12 cellular contexts compared by ENCODE assay signal in genomic region chr22:50105529-50106100, GRCh38. TPM values are rescaled to one million over a fixed set of nuclear protein-coding genes. Genes with fewer than 3 reads are reported as not detected.
DNase-seq lines count a peak whose midpoint lies in the region; ATAC-seq, FAIRE-seq and TF ChIP-seq lines count a peak whose summit lies in the region.
"Had no signal": no experiment of that assay in that cellular context is flagged by ENCODE, and none has a peak within 500 bp of the region (broad histone marks: within the 10 kb centered on the region; RNA-seq: fewer than 3 reads in every experiment).

No MANE protein-coding gene starts in this region.

- intact Hi-C loops in PC-3 (cut with micrococcal nuclease), result no loop called here

- no peak overlapping the region for H2BK120ac ChIP-seq in mesenchymal stem cell (ENCODE audit: low read depth, low read length)

- H3K4me2 ChIP-seq in DOHH2 (ENCODE audit: low read length), result peak overlapping the region; percentile 65
- no peak overlapping the region for H3K4me2 ChIP-seq in astrocyte (ENCODE audit: low read length)
- no peak overlapping the region for H3K4me2 ChIP-seq in mesenchymal stem cell (ENCODE audit: low read length, poor library complexity, severe bottlenecking)
- no peak overlapping the region for H3K4me2 ChIP-seq in PC-3 (ENCODE audit: low read length)

- H3K4ac ChIP-seq in mesenchymal stem cell (ENCODE audit: low read depth in 1 of 2, low read length in 2 of 2), result no peak overlapping the region

- H2AK5ac ChIP-seq in mesenchymal stem cell (ENCODE audit: low read length, severe bottlenecking), result no peak overlapping the region

- no peak overlapping the region for H3K18ac ChIP-seq in mesenchymal stem cell (ENCODE audit: low read depth in 1 of 2, low read length in 2 of 2)

- H4K20me1 ChIP-seq in DOHH2 (ENCODE audit: control insufficient read depth, insufficient read depth, low read depth, low read length) (no peaks in the 10 kb centered on the region), astrocyte (ENCODE audit: insufficient read depth, low read length) (no peaks in the 10 kb centered on the region), PC-3 (ENCODE audit: low read length) (no peaks in the 10 kb centered on the region)

- H4K8ac ChIP-seq in mesenchymal stem cell (ENCODE audit: low read length), result peak overlapping the region; percentile 80

- no peak overlapping the region for H4K91ac ChIP-seq in mesenchymal stem cell (ENCODE audit: low read length)

- no peaks in the 10 kb centered on the region for H3K9me3 ChIP-seq in DOHH2 (ENCODE audit: control insufficient read depth, insufficient read depth, low read length)
- H3K9me3 ChIP-seq in astrocyte (ENCODE audit: insufficient read depth, low read depth, low read length), result no peaks in the 10 kb centered on the region
- H3K9me3 ChIP-seq in mesenchymal stem cell (ENCODE audit: control insufficient read depth, low read length), result no peaks in the 10 kb centered on the region
- H3K9me3 ChIP-seq in PC-3 (ENCODE audit: low read length), result no peaks in the 10 kb centered on the region
- no peaks in the 10 kb centered on the region for H3K9me3 ChIP-seq in upper lobe of left lung
- H3K9me3 ChIP-seq: tibial nerve had no signal

- no peak overlapping the region for H3K23ac ChIP-seq in mesenchymal stem cell (ENCODE audit: low read length in 2 of 2)

- H3K27me3 ChIP-seq in DOHH2 (ENCODE audit: control insufficient read depth, low read length) (no peaks in the 10 kb centered on the region), astrocyte (ENCODE audit: insufficient read depth, low read length) (peaks cover 4% of the 10 kb centered on the region), mesenchymal stem cell (ENCODE audit: control insufficient read depth in 1 of 2, insufficient read depth in 1 of 2, low read length in 2 of 2) (peaks cover 11 to 22% of the 10 kb centered on the region in 2 experiments), PC-3 (ENCODE audit: low read length) (no peaks in the 10 kb centered on the region), upper lobe of left lung (no peaks in the 10 kb centered on the region)
- H3K27me3 ChIP-seq: tibial nerve had no signal

- DNase-seq in HFFc6 (peak; percentile 15), astrocyte (ENCODE audit: low read depth) (no peak), mesenchymal stem cell (peak; percentile 59), PC-3 (no peak), NCI-H446 (lab: John Stamatoyannopoulos, UW) (no peak), upper lobe of left lung (no peak)
- DNase-seq: mesendoderm had no signal

- H3K4me3 ChIP-seq in DOHH2 (ENCODE audit: low read length), result peak overlapping the region; percentile 46
- no peak overlapping the region for H3K4me3 ChIP-seq in astrocyte (ENCODE audit: insufficient read depth, low read depth, low read length)
- peak overlapping the region in 1 of 2 experiments; percentile 7 for H3K4me3 ChIP-seq in mesenchymal stem cell (ENCODE audit: insufficient read depth in 1 of 2, low read depth in 1 of 2, low read length in 2 of 2)
- H3K4me3 ChIP-seq in PC-3 (ENCODE audit: low read length), result no peak overlapping the region
- H3K4me3 ChIP-seq in upper lobe of left lung, result no peak overlapping the region
- H3K4me3 ChIP-seq: tibial nerve had no signal

- H3K9me2 ChIP-seq in DOHH2 (replicated peaks; ENCODE audit: control insufficient read depth, low read length) (no peaks in the 10 kb centered on the region), PC-3 (replicated peaks; ENCODE audit: low read length) (no peaks in the 10 kb centered on the region)

- ATAC-seq in HG02885 (IDR thresholded peaks at IDR 0.05; ENCODE audit: poor library complexity, unreplicated experiment), result no peak
- ATAC-seq in PC-3, result no peak
- ATAC-seq in upper lobe of left lung (ENCODE audit: low FRiP score in 2 of 2), result no peak

- no peak for FAIRE-seq in astrocyte (lab: Jason Lieb, UNC)

- H3K4me3 Mint-ChIP-seq in HFFc6, result no peak overlapping the region; the same call in 1 of the 2 replicates
- no peak overlapping the region for H3K4me3 Mint-ChIP-seq in astrocyte (ENCODE audit: unreplicated experiment)

- H3K9me3 Mint-ChIP-seq in HFFc6 (no peaks in the 10 kb centered on the region), astrocyte (ENCODE audit: unreplicated experiment) (no peaks in the 10 kb centered on the region)

- H3K36me3 ChIP-seq in DOHH2 (ENCODE audit: control insufficient read depth, low read length), result no peaks in the 10 kb centered on the region
- no peaks in the 10 kb centered on the region for H3K36me3 ChIP-seq in astrocyte (ENCODE audit: insufficient read depth, low read length)
- no peaks in the 10 kb centered on the region for H3K36me3 ChIP-seq in mesenchymal stem cell (ENCODE audit: control insufficient read depth in 1 of 2, insufficient read depth in 2 of 2, low read depth in 1 of 2, low read length in 2 of 2)
- H3K36me3 ChIP-seq in PC-3 (ENCODE audit: low read depth, low read length), result no peaks in the 10 kb centered on the region
- H3K36me3 ChIP-seq in upper lobe of left lung, result no peaks in the 10 kb centered on the region
- H3K36me3 ChIP-seq: tibial nerve had no signal

- H3K36me3 Mint-ChIP-seq in HFFc6 (ENCODE audit: low read depth) (no peaks in the 10 kb centered on the region), astrocyte (ENCODE audit: low read depth, unreplicated experiment) (peaks cover 2% of the 10 kb centered on the region)

- H3K27ac ChIP-seq in DOHH2 (ENCODE audit: low read depth, low read length), result no peak overlapping the region
- no peak overlapping the region for H3K27ac ChIP-seq in astrocyte (ENCODE audit: low read depth, low read length)
- no peak overlapping the region for H3K27ac ChIP-seq in mesenchymal stem cell (ENCODE audit: low read length, poor library complexity, severe bottlenecking)
- no peak overlapping the region for H3K27ac ChIP-seq in PC-3 (ENCODE audit: low read length)
- H3K27ac ChIP-seq in upper lobe of left lung, result no peak overlapping the region
- H3K27ac ChIP-seq: HL-60, tibial nerve had no signal

- no peak overlapping the region for H3K27ac Mint-ChIP-seq in HFFc6
- no peak overlapping the region for H3K27ac Mint-ChIP-seq in astrocyte (ENCODE audit: unreplicated experiment)

- H2BK5ac ChIP-seq in mesenchymal stem cell (ENCODE audit: low read depth, low read length, poor library complexity, severe bottlenecking), result no peak overlapping the region

- no peaks in the 10 kb centered on the region for H3K79me2 ChIP-seq in DOHH2 (ENCODE audit: control insufficient read depth, low read length)
- H3K79me2 ChIP-seq in astrocyte (ENCODE audit: insufficient read depth, low read length), result no peaks in the 10 kb centered on the region
- no peaks in the 10 kb centered on the region for H3K79me2 ChIP-seq in PC-3 (ENCODE audit: low read length)

- no peak overlapping the region for H3K14ac ChIP-seq in mesenchymal stem cell (ENCODE audit: low read length in 2 of 2)

- TF ChIP-seq EP300 in upper lobe of left lung (IDR thresholded peaks at IDR 0.05), result no peak

- H3K27me3 Mint-ChIP-seq in HFFc6 (ENCODE audit: insufficient read depth) (peaks cover 1% of the 10 kb centered on the region), astrocyte (ENCODE audit: low read depth, unreplicated experiment) (peaks cover 4% of the 10 kb centered on the region)

- POLR2A ChIA-PET in PC-3 (lab: Charles Lee; ENCODE audit: unreplicated experiment), result no interaction called here

- TF ChIP-seq POLR2A in upper lobe of left lung (IDR thresholded peaks at IDR 0.05), result no peak

- H3K9ac ChIP-seq in astrocyte (ENCODE audit: low read length) (no peak overlapping the region), mesenchymal stem cell (ENCODE audit: low read length) (no peak overlapping the region), PC-3 (ENCODE audit: low read length) (no peak overlapping the region)

- CTCF ChIA-PET in PC-3 (lab: Charles Lee), result no interaction called here

- H2AFZ ChIP-seq in astrocyte (ENCODE audit: low read depth, low read length) (peak overlapping the region; percentile 32), mesenchymal stem cell (ENCODE audit: low read depth, low read length) (no peak overlapping the region), PC-3 (ENCODE audit: low read length) (no peak overlapping the region)

- 76% methylated on average over 6 of the region's 7 CpGs for WGBS in mesenchymal stem cell
- 29 to 36% methylated on average over 7 of the region's 7 CpGs for whole genome bisulfite sequencing in upper lobe of left lung, 2 donors

- no peak overlapping the region for H2BK15ac ChIP-seq in mesenchymal stem cell (ENCODE audit: low read depth, poor library complexity, severe bottlenecking)

- no peak for TF ChIP-seq CTCF in DOHH2 (IDR thresholded peaks at IDR 0.05; ENCODE audit: low read depth, low read length, poor library complexity, severe bottlenecking)
- TF ChIP-seq CTCF in HFFc6 (IDR thresholded peaks at IDR 0.05), result no peak
- TF ChIP-seq CTCF in astrocyte (IDR thresholded peaks at IDR 0.05; ENCODE audit: insufficient read depth, low read depth, low read length), result no peak
- TF ChIP-seq CTCF in PC-3 (conservative IDR thresholded peaks at IDR 0.05; ENCODE audit: low read depth, low read length), result no peak
- no peak for TF ChIP-seq CTCF in upper lobe of left lung (IDR thresholded peaks at IDR 0.05)

- BruUV-seq in PC-3 (replicated peaks; lab: Mats Ljungman, UMichigan), result no TSS peak

- H3K4me1 ChIP-seq in DOHH2 (ENCODE audit: control insufficient read depth, low read length), result peaks cover 48% of the 10 kb centered on the region
- no peaks in the 10 kb centered on the region for H3K4me1 ChIP-seq in astrocyte (ENCODE audit: insufficient read depth, low read length)
- no peaks in the 10 kb centered on the region for H3K4me1 ChIP-seq in mesenchymal stem cell (ENCODE audit: control insufficient read depth, insufficient read depth, low read depth, low read length)
- no peaks in the 10 kb centered on the region for H3K4me1 ChIP-seq in PC-3 (ENCODE audit: insufficient read depth, low read length)
- no peaks in the 10 kb centered on the region for H3K4me1 ChIP-seq in upper lobe of left lung

- H3F3A ChIP-seq in DOHH2 (ENCODE audit: control insufficient read depth, insufficient read depth) (no peaks in the 10 kb centered on the region; the same call in 1 of the 2 replicates), PC-3 (ENCODE audit: low read length, unreplicated experiment) (no peaks in the 10 kb centered on the region)

- no peak overlapping the region for H2BK12ac ChIP-seq in mesenchymal stem cell (ENCODE audit: low read length in 2 of 2)

- peaks cover 7% of the 10 kb centered on the region; the same call in 1 of the 2 replicates for H3K4me1 Mint-ChIP-seq in HFFc6 (ENCODE audit: low read depth)
- peaks cover 3% of the 10 kb centered on the region for H3K4me1 Mint-ChIP-seq in astrocyte (ENCODE audit: low read depth, unreplicated experiment)

- H3K79me1 ChIP-seq in mesenchymal stem cell (replicated peaks; ENCODE audit: low read length, poor library complexity, severe bottlenecking), result no peaks in the 10 kb centered on the region

RNA-seq across cellular contexts. Expression of gene MOV10L1, which starts 15.8 kb away (rescaled TPM):
- total RNA-seq in HFFc6 (2021; fragmentation: NEBNext Ultra II Directional; extraction: Animal tissue kit (Norgen Biotek cat#: 25700)), result 1 to 10 TPM in 1 of 6 experiments, under 1 TPM in 5; 0.09 to 1.3 (median 0.26) TPM
- total RNA-seq in astrocyte (0.61 and 0.62 TPM in 2 replicates), PC-3 (2014; rRNA removed) (0.26 and 1.6 TPM in 2 replicates), upper lobe of left lung (1 to 10 TPM in 3 of 6 donors, under 1 TPM in 2, not detected in 1; 0.47 to 3.1 (median 1.8) TPM)
- 1.5 TPM for polyA plus RNA-seq in mesenchymal stem cell (2013, experiment 1 of 2)
- polyA plus RNA-seq in mesenchymal stem cell (2013, experiment 2 of 2), result 1.5 TPM

RNA-seq across cellular contexts. Expression of gene MLC1, which starts 20.4 kb away (rescaled TPM):
- not detected for total RNA-seq in HFFc6 (2021; fragmentation: NEBNext Ultra II Directional; extraction: Animal tissue kit (Norgen Biotek cat#: 25700))
- total RNA-seq in astrocyte, result 0.09 and 0.70 TPM in 2 replicates
- 0.03 TPM for polyA plus RNA-seq in mesenchymal stem cell (2013, experiment 1 of 2)
- not detected for polyA plus RNA-seq in mesenchymal stem cell (2013, experiment 2 of 2)
- total RNA-seq in PC-3 (2014; rRNA removed), result 0.62 TPM in 1 of 2 replicates, not detected in the other
- total RNA-seq in upper lobe of left lung, result 1 to 10 TPM in 4 of 6 donors, under 1 TPM in 2; 0.78 to 3.1 (median 1.2) TPM
- total RNA-seq: NCI-H460, tibial nerve had no signal

RNA-seq across cellular contexts. Expression of gene TTLL8, which starts 47.5 kb away (rescaled TPM):
- not detected for total RNA-seq in HFFc6 (2021; fragmentation: NEBNext Ultra II Directional; extraction: Animal tissue kit (Norgen Biotek cat#: 25700))
- total RNA-seq in astrocyte (not detected in 2 replicates), PC-3 (2014; rRNA removed) (not detected in 2 replicates), upper lobe of left lung (not detected)
- not detected for polyA plus RNA-seq in mesenchymal stem cell (2013, experiment 1 of 2)
- not detected for polyA plus RNA-seq in mesenchymal stem cell (2013, experiment 2 of 2)
- total RNA-seq: NCI-H460, tibial nerve had no signal

Comparison
In these comparisons a context has a peak if more than half of its experiments do, and no peak if none do; other contexts are left out.
1. DNase-seq: peak in HFFc6 (single experiment) and mesenchymal stem cell (single experiment); none in astrocyte (single experiment), PC-3 (single experiment), NCI-H446 (0 of 2) and upper lobe of left lung (0 of 2).